In genomic region chr1:180948846-180949615, GRCh38 we compare ENCODE assay signal across 25 cellular contexts. TPM values are rescaled to one million over a fixed set of nuclear protein-coding genes. Genes with fewer than 3 reads are reported as not detected.
DNase-seq lines count a peak whose midpoint lies in the region; TF ChIP-seq lines count a peak whose summit lies in the region.
"Had no signal": no experiment of that assay in that cellular context is flagged by ENCODE, and none has a peak within 500 bp of the region (broad histone marks: within the 10 kb centered on the region; RNA-seq: fewer than 3 reads in every experiment).

No MANE protein-coding gene starts in this region.

- whole genome bisulfite sequencing in sigmoid colon, 2 donors = 74 to 84% methylated on average over 22 of the region's 22 CpGs

- H3K4me1 ChIP-seq in sigmoid colon = peaks cover 0 to 10% (median 8%) of the 10 kb centered on the region in 4 donors

- no peaks in the 10 kb centered on the region for H3K9me3 ChIP-seq in sigmoid colon
- H3K9me3 ChIP-seq: gastrocnemius medialis, psoas muscle, vagina had no signal

- TF ChIP-seq POLR2A in sigmoid colon (IDR thresholded peaks at IDR 0.05) = no peak

- intact Hi-C loops in sigmoid colon (cut with DNase I) = no loop called here

- no peaks in the 10 kb centered on the region for H3K27me3 ChIP-seq in sigmoid colon
- H3K27me3 ChIP-seq: gastrocnemius medialis, Peyer's patch, vagina had no signal

- no peak overlapping the region for H3K4me3 ChIP-seq in fibroblast of pulmonary artery (replicated peaks; ENCODE audit: low read depth, low read length)
- no peak overlapping the region for H3K4me3 ChIP-seq in sigmoid colon
- H3K4me3 ChIP-seq: gastrocnemius medialis, lung, Peyer's patch, psoas muscle, SK-N-MC, skin epidermis, vagina had no signal

- TF ChIP-seq CTCF in GM13977 (IDR thresholded peaks at IDR 0.05; ENCODE audit: extremely low read depth, insufficient read depth, missing control alignments) (no peak), fibroblast of pulmonary artery (IDR thresholded peaks at IDR 0.05; ENCODE audit: low read length, missing control alignments) (no peak), sigmoid colon (IDR thresholded peaks at IDR 0.05) (no peak)

- peaks cover 8 to 63% (median 28%) of the 10 kb centered on the region in 4 donors for H3K36me3 ChIP-seq in sigmoid colon
- H3K36me3 ChIP-seq: gastrocnemius medialis had no signal

- DNase-seq in GM13977 (ENCODE audit: low spot score) = peak; percentile 22
- DNase-seq in MV-4-11 (lab: John Stamatoyannopoulos, UW) = peak; percentile 15
- peak; percentile 20 for DNase-seq in fibroblast of pulmonary artery (ENCODE audit: low read depth)
- DNase-seq in sigmoid colon = no peak
- no peak for DNase-seq in stimulated activated CD4-positive, alpha-beta T cell treated with anti-CD3 and anti-CD28 coated beads, Interleukin-4, amount 100 ng/mL, for 24 hours
- DNase-seq in NCI-H345 treated with DMSO at 0.1 percent for 48 hours (lab: John Stamatoyannopoulos, UW; ENCODE audit: unreplicated experiment) = no peak
- DNase-seq in middle frontal gyrus (ENCODE audit: extremely low spot score, low spot score) = no peak
- DNase-seq in stimulated activated naive CD4-positive, alpha-beta T cell treated with Interleukin-2 at 50 U/mL for 16 hours (lab: John Stamatoyannopoulos, UW) = no peak
- DNase-seq: activated CD8-positive, alpha-beta T cell treated with anti-CD3 and anti-CD28 coated beads for 36 hours; activated naive CD4-positive, alpha-beta T cell treated with Interleukin-2 at 50 U/mL for 16 hours; activated T-cell treated with anti-CD3 and anti-CD28 coated beads, Interleukin-2, amount 50 U/mL, for 1 hour; C1 segment of cervical spinal cord; central memory CD4-positive, alpha-beta T cell; erythroblast; gastrocnemius medialis; kidney; NCI-H1694 treated with DMSO at 0.1 percent for 48 hours; Peyer's patch; psoas muscle; stimulated activated CD4-positive, alpha-beta T cell treated with anti-CD3 and anti-CD28 coated beads, Interleukin-4, amount 100 ng/mL, for 1 hour had no signal

- peak overlapping the region in 3 of 4 donors; percentile 25 to 51 (median 45) for H3K27ac ChIP-seq in sigmoid colon
- H3K27ac ChIP-seq: gastrocnemius medialis, HL-60, Peyer's patch, psoas muscle, SK-N-MC, vagina had no signal

- TF ChIP-seq EP300 in sigmoid colon (IDR thresholded peaks at IDR 0.05) = no peak

- in situ Hi-C loops in GM13977 (cut with MboI; ENCODE audit: low pct_unique_long_range_greater_than_20kb, low sequenced_read_pairs, unreplicated experiment) = no loop called here

RNA-seq across cellular contexts. Expression of gene KIAA1614, which starts 36.3 kb away (rescaled TPM):
- total RNA-seq in sigmoid colon = 10 to 100 TPM in 2 of 4 donors, 1 to 10 TPM in 2; 6.3 to 14.8 (median 10.5) TPM
- 1 to 10 TPM; 1.2 to 2.0 (median 1.8) TPM for polyA plus RNA-seq in sigmoid colon

Comparison
In these comparisons a context has a peak if more than half of its experiments do, and no peak if none do; other contexts are left out.
1. DNase-seq: peak in GM13977 (single experiment), MV-4-11 (single experiment) and fibroblast of pulmonary artery (single experiment); none in sigmoid colon (single experiment), stimulated activated CD4-positive, alpha-beta T cell treated with anti-CD3 and anti-CD28 coated beads, Interleukin-4, amount 100 ng/mL, for 24 hours (single experiment), NCI-H345 treated with DMSO at 0.1 percent for 48 hours (single experiment), middle frontal gyrus (single experiment) and stimulated activated naive CD4-positive, alpha-beta T cell treated with Interleukin-2 at 50 U/mL for 16 hours (single experiment).